In the genomic region with DNA sequence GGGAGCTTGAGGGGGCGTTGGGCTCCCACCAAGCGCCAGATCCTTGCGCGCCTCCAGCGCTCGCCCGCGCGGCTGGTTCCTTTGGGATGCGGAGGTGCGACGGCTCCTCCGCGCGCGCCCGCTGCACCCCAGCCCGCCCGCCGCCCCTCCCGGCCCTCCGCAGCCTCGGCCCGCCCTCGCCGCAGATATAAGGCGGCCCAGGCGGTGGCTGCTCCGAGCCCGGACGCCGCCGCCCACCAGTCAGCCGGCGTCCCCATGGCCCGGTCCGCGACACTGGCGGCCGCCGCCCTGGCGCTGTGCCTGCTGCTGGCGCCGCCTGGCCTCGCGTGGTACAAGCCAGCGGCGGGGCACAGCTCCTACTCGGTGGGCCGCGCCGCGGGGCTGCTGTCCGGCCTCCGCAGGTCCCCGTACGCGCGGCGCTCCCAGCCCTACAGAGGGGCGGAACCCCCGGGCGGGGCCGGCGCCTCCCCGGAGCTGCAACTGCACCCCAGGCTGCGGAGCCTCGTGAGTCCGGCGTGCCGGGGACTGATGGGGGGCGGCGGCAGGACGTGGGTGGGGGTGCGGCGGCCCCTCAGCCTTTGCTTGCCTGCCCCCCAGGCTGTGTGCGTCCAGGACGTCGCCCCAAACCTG, we compare ENCODE assay signal across 8 cellular contexts. TPM values are rescaled to one million over a fixed set of nuclear protein-coding genes. Genes with fewer than 3 reads are reported as not detected.
A peak's percentile ranks its signal among the peaks of the same experiment; 100 is the strongest.
DNase-seq lines count a peak whose midpoint lies in the region; ATAC-seq and TF ChIP-seq lines count a peak whose summit lies in the region.

Gene NPB, plus strand, starts transcription at position 216 of the 630 bp plus-strand sequence. Its CDS starts 40 bp downstream, at position 256.

- CTCF ChIA-PET in A673 (lab: Charles Lee), result no interaction called here

- DNase-seq in A673 (ENCODE audit: low spot score), result peak; percentile 57
- DNase-seq in HUDEP-2 (lab: John Stamatoyannopoulos, UW; ENCODE audit: unreplicated experiment in 76 of 76), result peak in 45 of 76 experiments; percentile 8 to 75 (median 44)
- no peak for DNase-seq in coronary artery (ENCODE audit: low spot score)
- peak in 1 of 2 experiments; percentile 23 for DNase-seq in mesothelial cell of epicardium (ENCODE audit: low spot score in 2 of 2, unreplicated experiment in 2 of 2)
- DNase-seq in SW480 (ENCODE audit: low spot score), result no peak
- no peak for DNase-seq in cerebellar cortex (ENCODE audit: low spot score)

- POLR2A ChIA-PET in A673 (lab: Charles Lee; ENCODE audit: low non-redundant PET), result no interaction called here

- peaks cover 21% of the 10 kb centered on the region for H3K36me3 ChIP-seq in A673 (ENCODE audit: insufficient read depth, low read length, poor library complexity, severe bottlenecking)

- no peaks in the 10 kb centered on the region for H3K9me3 ChIP-seq in A673 (ENCODE audit: low read depth, low read length, poor library complexity, severe bottlenecking)

- peak within 1 kb of the TSS; percentile 36 for H3K4me3 Mint-ChIP-seq in mesothelial cell of epicardium

- ATAC-seq in HG02884 (IDR thresholded peaks at IDR 0.05; ENCODE audit: unreplicated experiment) (no peak), GM19455 (IDR thresholded peaks at IDR 0.05; ENCODE audit: unreplicated experiment) (no peak)

- peaks cover 10% of the 10 kb centered on the region for H3K36me3 Mint-ChIP-seq in mesothelial cell of epicardium

- peak within 1 kb of the TSS; percentile 42 for H3K27ac ChIP-seq in A673 (ENCODE audit: low read depth, low read length, poor library complexity, severe bottlenecking)
- peak within 1 kb of the TSS in 1 of 2 donors; percentile 40 for H3K27ac ChIP-seq in coronary artery

- intact Hi-C loops in A673 (cut with micrococcal nuclease; ENCODE audit: unreplicated experiment), result no loop called here

- H3K27me3 Mint-ChIP-seq in mesothelial cell of epicardium (ENCODE audit: low read depth), result peaks cover 17% of the 10 kb centered on the region

- no peaks in the 10 kb centered on the region for H3K9me3 Mint-ChIP-seq in mesothelial cell of epicardium

- no TSS peak for BruUV-seq in A673 (replicated peaks; lab: Mats Ljungman, UMichigan)

- no peaks in the 10 kb centered on the region for H3K4me1 Mint-ChIP-seq in mesothelial cell of epicardium

- no peak within 1 kb of the TSS for H3K27ac Mint-ChIP-seq in mesothelial cell of epicardium

- peaks cover 11% of the 10 kb centered on the region for H3K4me1 ChIP-seq in A673 (ENCODE audit: insufficient read depth, low read length, poor library complexity, severe bottlenecking)

- no peak for TF ChIP-seq CTCF in A673 (conservative IDR thresholded peaks at IDR 0.05; ENCODE audit: low read depth, low read length)
- TF ChIP-seq CTCF in coronary artery (IDR thresholded peaks at IDR 0.05), result no peak
- TF ChIP-seq CTCF in mesothelial cell of epicardium (IDR thresholded peaks at IDR 0.05; ENCODE audit: unreplicated experiment), result no peak

- H3K4me3 ChIP-seq in A673 (ENCODE audit: low read depth, low read length, poor library complexity, severe bottlenecking) (peak within 1 kb of the TSS; percentile 40), coronary artery (peak within 1 kb of the TSS; percentile 74)

- H3K27me3 ChIP-seq in A673 (replicated peaks; ENCODE audit: insufficient read depth, low read depth, low read length, poor library complexity), result no peaks in the 10 kb centered on the region

RNA-seq across cellular contexts. Expression of gene NPB, which starts in this region (rescaled TPM):
- total RNA-seq in A673 (2021) (0.75 and 0.87 TPM in 2 replicates), mesothelial cell of epicardium (0.75 to 1.7 TPM (median 1.2 TPM) in 3 replicates)

Comparison
In these comparisons a context has a peak if more than half of its experiments do, and no peak if none do; other contexts are left out.
1. Peak in DNase-seq, H3K4me3 ChIP-seq and H3K27ac ChIP-seq in A673; RNA of the gene not detected or under 1 TPM.
2. DNase-seq: peak in HUDEP-2 (45 of 76); none in coronary artery (single experiment), SW480 (single experiment) and cerebellar cortex (single experiment).